8 cellular contexts compared by ENCODE assay signal in genomic region chr7:77318019-77318418, GRCh38.
"Had no signal": no experiment of that assay in that cellular context is flagged by ENCODE, and none has a peak within 500 bp of the region (broad histone marks: within the 10 kb centered on the region; RNA-seq: fewer than 3 reads in every experiment).

No MANE protein-coding gene starts in this region.

- DNase-seq: GDM1, GF-D8 had no signal

- H3K4me3 ChIP-seq: GM12878 had no signal

- ATAC-seq: GM12878 had no signal

- FAIRE-seq: G401.6, GM12878, GM12891, GM12892, GM18507, GM19239 had no signal
